In genomic region chr1:21511579-21512522, GRCh38 we compare ENCODE assay signal across 11 cellular contexts. TPM values are rescaled to one million over a fixed set of nuclear protein-coding genes. Genes with fewer than 3 reads are reported as not detected.
DNase-seq lines count a peak whose midpoint lies in the region; ATAC-seq lines count a peak whose summit lies in the region.
"Had no signal": no experiment of that assay in that cellular context is flagged by ENCODE, and none has a peak within 500 bp of the region (broad histone marks: within the 10 kb centered on the region; RNA-seq: fewer than 3 reads in every experiment).

No MANE protein-coding gene starts in this region.

- H3K23ac ChIP-seq in mesendoderm (ENCODE audit: low read length): no peak overlapping the region

- H3K36me3 ChIP-seq in mesendoderm (ENCODE audit: control insufficient read depth, insufficient read depth, low read length): no peaks in the 10 kb centered on the region
- H3K36me3 ChIP-seq in aorta (ENCODE audit: control insufficient read depth in 1 of 2, insufficient read depth in 2 of 2, low read length in 1 of 2): no peaks in the 10 kb centered on the region

- no peak overlapping the region for H2BK120ac ChIP-seq in mesendoderm (ENCODE audit: low read depth, low read length)

- peak overlapping the region; percentile 20 for H2AK5ac ChIP-seq in mesendoderm (ENCODE audit: low read length)

- H3K27ac ChIP-seq in mesendoderm (ENCODE audit: low read depth, low read length): no peak overlapping the region
- no peak overlapping the region for H3K27ac ChIP-seq in aorta (ENCODE audit: low read depth in 1 of 2, low read length in 2 of 2)
- H3K27ac ChIP-seq: 22Rv1 had no signal

- no peak overlapping the region for H3K4ac ChIP-seq in mesendoderm (ENCODE audit: low read depth, low read length)

- no peaks in the 10 kb centered on the region for H3K9me3 ChIP-seq in aorta (ENCODE audit: control insufficient read depth, low read length)

- H4K8ac ChIP-seq in mesendoderm (ENCODE audit: low read depth, low read length): no peak overlapping the region

- WGBS in mesendoderm (ENCODE audit: extremely low coverage, insufficient coverage, low lambda C conversion rate): no CpG with 5 or more reads among the region's 11 CpGs
- 45 to 48% methylated on average over 11 of the region's 11 CpGs for WGBS in aorta, 2 donors

- ATAC-seq in aorta (ENCODE audit: low FRiP score) (peak; percentile 73), GM21381 (IDR thresholded peaks at IDR 0.05; ENCODE audit: unreplicated experiment) (no peak)
- ATAC-seq in stimulated activated naive CD8-positive, alpha-beta T cell treated with anti-CD3 and anti-CD28 coated beads, Interleukin-15, Interleukin-2, amounts not matched to agents 100 U/mL and 50 U/mL, for 24 hours: no peak
- ATAC-seq: T-cell had no signal

- peak overlapping the region; percentile 17 for H3K56ac ChIP-seq in mesendoderm (ENCODE audit: low read length)

- no peak overlapping the region for H3K4me2 ChIP-seq in mesendoderm (ENCODE audit: low read length)

- H2BK15ac ChIP-seq in mesendoderm (replicated peaks; ENCODE audit: low read depth): no peak overlapping the region

- no peaks in the 10 kb centered on the region for H3K27me3 ChIP-seq in mesendoderm (ENCODE audit: insufficient read depth, low read length, poor library complexity)
- no peaks in the 10 kb centered on the region for H3K27me3 ChIP-seq in aorta (ENCODE audit: control insufficient read depth in 1 of 2, insufficient read depth in 2 of 2, low read length in 1 of 2)

- H3K4me1 ChIP-seq in mesendoderm (ENCODE audit: control insufficient read depth, low read depth, low read length): peaks cover 10% of the 10 kb centered on the region
- no peaks in the 10 kb centered on the region for H3K4me1 ChIP-seq in aorta (ENCODE audit: control insufficient read depth in 1 of 2, insufficient read depth in 2 of 2, low read length in 2 of 2)

- H3K79me1 ChIP-seq in mesendoderm (ENCODE audit: low read length): peaks cover 31% of the 10 kb centered on the region

- H3K18ac ChIP-seq in mesendoderm (ENCODE audit: low read length): no peak overlapping the region

- no peak overlapping the region for H3K4me3 ChIP-seq in mesendoderm (ENCODE audit: low read length)
- H3K4me3 ChIP-seq in aorta (ENCODE audit: low read length in 2 of 2): no peak overlapping the region

- no peak overlapping the region for H3K9ac ChIP-seq in mesendoderm (ENCODE audit: low read length)

- DNase-seq in DMS79 treated with DMSO at 0.1 percent for 48 hours (lab: John Stamatoyannopoulos, UW) (peak; percentile 24), DMS79 (lab: John Stamatoyannopoulos, UW) (no peak), dedifferentiated amniotic fluid mesenchymal stem cell (ENCODE audit: extremely low spot score) (peak; percentile 97), mesendoderm (peak; percentile 61), aorta (peak; percentile 84 to 88), NCI-H1436 (lab: John Stamatoyannopoulos, UW) (no peak)
- no peak for DNase-seq in stimulated activated naive CD8-positive, alpha-beta T cell treated with anti-CD3 and anti-CD28 coated beads, Interleukin-15, Interleukin-2, amounts not matched to agents 100 U/mL and 50 U/mL, for 24 hours
- DNase-seq: NCI-H2029, T-cell had no signal

- intact Hi-C loops in aorta (cut with DNase I): loop anchor here in 1 of 2 donors (5.0 kb wide), 1 partner anchor 60 kb away; no protein-coding TSS in a partner anchor

- H2BK5ac ChIP-seq in mesendoderm (ENCODE audit: low read length): no peak overlapping the region

- H3K79me2 ChIP-seq in mesendoderm (ENCODE audit: control insufficient read depth, insufficient read depth, low read length): peaks cover 31% of the 10 kb centered on the region

- no peak overlapping the region for H4K5ac ChIP-seq in mesendoderm (ENCODE audit: low read length)

RNA-seq across cellular contexts. Expression of gene ALPL, which starts 2.6 kb away (rescaled TPM):
- polyA plus RNA-seq in mesendoderm (2013, experiment 1 of 2): 126 TPM
- 125 TPM for polyA plus RNA-seq in mesendoderm (2013, experiment 2 of 2)
- 10 to 100 TPM in 1 of 2 donors, 1 to 10 TPM in 1; 6.7 to 22.3 TPM for total RNA-seq in aorta
- 1 to 10 TPM; 2.5 to 4.3 TPM for polyA plus RNA-seq in aorta

Comparison
In these comparisons a context has a peak if more than half of its experiments do, and no peak if none do; other contexts are left out.
1. DNase-seq: peak in DMS79 treated with DMSO at 0.1 percent for 48 hours (single experiment), dedifferentiated amniotic fluid mesenchymal stem cell (single experiment), mesendoderm (single experiment) and aorta (2 of 2); none in DMS79 (single experiment), stimulated activated naive CD8-positive, alpha-beta T cell treated with anti-CD3 and anti-CD28 coated beads, Interleukin-15, Interleukin-2, amounts not matched to agents 100 U/mL and 50 U/mL, for 24 hours (single experiment) and NCI-H1436 (single experiment).